10 cellular contexts compared by ENCODE assay signal in genomic region chr9:14221558-14221957, GRCh38.
DNase-seq lines count a peak whose midpoint lies in the region; ATAC-seq, FAIRE-seq and TF ChIP-seq lines count a peak whose summit lies in the region.
"Had no signal": no experiment of that assay in that cellular context is flagged by ENCODE, and none has a peak within 500 bp of the region (broad histone marks: within the 10 kb centered on the region; RNA-seq: fewer than 3 reads in every experiment).

No MANE protein-coding gene starts in this region.

- no peak for TF ChIP-seq CTCF in astrocyte (IDR thresholded peaks at IDR 0.05; ENCODE audit: insufficient read depth, low read depth, low read length)

- peaks cover 57% of the 10 kb centered on the region for H3K79me2 ChIP-seq in astrocyte (ENCODE audit: insufficient read depth, low read length)

- no peak overlapping the region for H3K4me3 Mint-ChIP-seq in astrocyte (ENCODE audit: unreplicated experiment)

- H3K9me3 ChIP-seq in astrocyte (ENCODE audit: insufficient read depth, low read depth, low read length) (no peaks in the 10 kb centered on the region), right cardiac atrium (ENCODE audit: control insufficient read depth, low read length) (no peaks in the 10 kb centered on the region), stomach smooth muscle (ENCODE audit: control insufficient read depth in 2 of 2, low read length in 2 of 2) (no peaks in the 10 kb centered on the region)

- no peaks in the 10 kb centered on the region for H3K27me3 Mint-ChIP-seq in astrocyte (ENCODE audit: low read depth, unreplicated experiment)

- H3K27ac ChIP-seq in astrocyte (ENCODE audit: low read depth, low read length) (peak overlapping the region; percentile 12), right cardiac atrium (ENCODE audit: low read length) (peak overlapping the region; percentile 96), stomach smooth muscle (ENCODE audit: low read length) (peak overlapping the region; percentile 12)

- no peak overlapping the region for H2AFZ ChIP-seq in astrocyte (ENCODE audit: low read depth, low read length)

- peak; percentile 73 for FAIRE-seq in astrocyte (lab: Jason Lieb, UNC)
- FAIRE-seq: colon had no signal

- no peaks in the 10 kb centered on the region for H3K9me3 Mint-ChIP-seq in astrocyte (ENCODE audit: unreplicated experiment)

- H3K4me2 ChIP-seq in astrocyte (ENCODE audit: low read length): peak overlapping the region; percentile 54

- no peak overlapping the region for H3K4me3 ChIP-seq in astrocyte (ENCODE audit: insufficient read depth, low read depth, low read length)
- no peak overlapping the region for H3K4me3 ChIP-seq in right cardiac atrium (ENCODE audit: low read length)
- peak overlapping the region in 1 of 2 donors; percentile 31 for H3K4me3 ChIP-seq in stomach smooth muscle (ENCODE audit: low read length in 2 of 2)

- peak overlapping the region; percentile 70 for H3K27ac Mint-ChIP-seq in astrocyte (ENCODE audit: unreplicated experiment)

- H3K4me1 Mint-ChIP-seq in astrocyte (ENCODE audit: low read depth, unreplicated experiment): peaks cover 20% of the 10 kb centered on the region

- H3K27me3 ChIP-seq in astrocyte (ENCODE audit: insufficient read depth, low read length) (no peaks in the 10 kb centered on the region), right cardiac atrium (ENCODE audit: control insufficient read depth, insufficient read depth) (no peaks in the 10 kb centered on the region), stomach smooth muscle (ENCODE audit: control insufficient read depth in 1 of 2, insufficient read depth in 2 of 2, low read length in 2 of 2) (no peaks in the 10 kb centered on the region)

- ATAC-seq in right cardiac atrium (peak; percentile 66 to 67), GM19035 (IDR thresholded peaks at IDR 0.05; ENCODE audit: unreplicated experiment) (no peak), HG03354 (IDR thresholded peaks at IDR 0.05; ENCODE audit: poor library complexity, severe bottlenecking, unreplicated experiment) (no peak)

- H3K4me1 ChIP-seq in astrocyte (ENCODE audit: insufficient read depth, low read length): peaks cover 26% of the 10 kb centered on the region
- H3K4me1 ChIP-seq in right cardiac atrium (ENCODE audit: control insufficient read depth, insufficient read depth, low read length): peaks cover 16% of the 10 kb centered on the region
- peaks cover 26% of the 10 kb centered on the region for H3K4me1 ChIP-seq in stomach smooth muscle (ENCODE audit: control insufficient read depth, insufficient read depth, low read length)

- intact Hi-C loops in right cardiac atrium (cut with DNase I): no loop called here

- H3K36me3 Mint-ChIP-seq in astrocyte (ENCODE audit: low read depth, unreplicated experiment): no peaks in the 10 kb centered on the region

- peaks cover 3% of the 10 kb centered on the region for H4K20me1 ChIP-seq in astrocyte (ENCODE audit: insufficient read depth, low read length)

- peak; percentile 83 for DNase-seq in HS-27A (ENCODE audit: low read depth)
- DNase-seq in astrocyte (ENCODE audit: low read depth): peak; percentile 81
- no peak for DNase-seq in right cardiac atrium
- no peak for DNase-seq in NK-92 (lab: John Stamatoyannopoulos, UW; ENCODE audit: unreplicated experiment)
- DNase-seq in hypothalamus (lab: John Stamatoyannopoulos, UW): no peak
- DNase-seq: NCI-H1694 had no signal

- H3K9ac ChIP-seq in astrocyte (ENCODE audit: low read length) (no peak overlapping the region), stomach smooth muscle (ENCODE audit: low read length in 2 of 2) (no peak overlapping the region)

- no peaks in the 10 kb centered on the region for H3K36me3 ChIP-seq in astrocyte (ENCODE audit: insufficient read depth, low read length)
- no peaks in the 10 kb centered on the region for H3K36me3 ChIP-seq in stomach smooth muscle (ENCODE audit: control insufficient read depth in 2 of 2, insufficient read depth in 2 of 2, low read length in 2 of 2)

Comparison
In these comparisons a context has a peak if more than half of its experiments do, and no peak if none do; other contexts are left out.
1. DNase-seq: peak in HS-27A (single experiment) and astrocyte (single experiment); none in right cardiac atrium (0 of 3), NK-92 (single experiment) and hypothalamus (0 of 51).
2. H3K27ac ChIP-seq: peak in every context shown above with its lines; median percentile 96 in right cardiac atrium; 12 in astrocyte; 12 in stomach smooth muscle.
3. ATAC-seq: peak in right cardiac atrium (2 of 2); none in GM19035 (single experiment) and HG03354 (single experiment).